In the genomic region with DNA sequence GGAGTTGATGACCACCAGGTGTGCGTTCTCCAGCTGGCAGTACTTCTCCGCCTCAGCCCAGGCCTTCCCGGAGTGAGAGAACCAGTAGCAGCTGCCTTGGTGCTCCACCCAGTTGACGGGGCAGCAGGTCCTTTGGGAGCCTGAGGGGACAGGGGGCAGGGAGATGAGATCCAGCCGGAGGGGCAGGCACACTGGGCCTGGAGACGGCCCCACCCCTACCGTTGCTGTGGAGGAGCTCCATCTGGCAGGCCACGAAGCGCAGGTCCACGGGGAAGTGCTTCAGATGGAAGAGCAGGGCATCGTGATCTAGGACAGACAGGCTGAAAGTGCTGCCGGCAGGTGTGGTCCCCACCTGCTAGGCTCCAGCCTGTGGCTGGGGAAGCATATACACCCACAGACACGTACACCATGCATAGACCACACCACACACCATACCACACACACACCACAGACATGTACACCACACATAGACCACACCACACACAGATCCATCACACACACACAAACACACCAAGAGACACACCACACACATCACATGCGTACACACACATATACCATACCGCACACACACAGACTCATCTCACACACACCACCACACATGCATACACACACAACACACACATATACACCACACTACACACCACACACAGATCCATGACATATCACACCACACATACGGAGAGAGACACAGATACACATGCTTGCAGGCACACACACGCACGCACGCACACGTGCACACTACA, we compare ENCODE assay signal across 20 cellular contexts. TPM values are rescaled to one million over a fixed set of nuclear protein-coding genes. Genes with fewer than 3 reads are reported as not detected.
DNase-seq lines count a peak whose midpoint lies in the region; ATAC-seq, FAIRE-seq and TF ChIP-seq lines count a peak whose summit lies in the region.
"Had no signal": no experiment of that assay in that cellular context is flagged by ENCODE, and none has a peak within 500 bp of the region (broad histone marks: within the 10 kb centered on the region; RNA-seq: fewer than 3 reads in every experiment).

No MANE protein-coding gene starts in this region.

- intact Hi-C loops in HepG2 (cut with micrococcal nuclease; ENCODE audit: unreplicated experiment) = no loop called here

- H3K9ac ChIP-seq in HepG2 (ENCODE audit: insufficient read depth, low read depth, low read length) = no peak overlapping the region

- H3K36me3 ChIP-seq in HepG2 (replicated peaks in 1 of 2; ENCODE audit: control insufficient read depth in 1 of 2, insufficient read depth in 2 of 2, low read length in 2 of 2) = peaks cover 23 to 59% of the 10 kb centered on the region in 2 experiments
- H3K36me3 ChIP-seq: SJSA1 had no signal

- TF ChIP-seq POLR2A in HepG2 (IDR thresholded peaks at IDR 0.05; ENCODE audit: insufficient read depth in 1 of 2, low read depth in 2 of 2, low read length in 2 of 2) = 0 out of 4 replicates have a peak, but pooled peaks have one; percentile 31 to 35

- H4K20me1 ChIP-seq in HepG2 (ENCODE audit: insufficient read depth, low read length) = peaks cover 14% of the 10 kb centered on the region

- H3K79me2 ChIP-seq in HepG2 (ENCODE audit: insufficient read depth, low read length) = peaks cover 33% of the 10 kb centered on the region

- BruUV-seq in HepG2 (replicated peaks; lab: Mats Ljungman, UMichigan) = no TSS peak

- WGBS in HepG2 (ENCODE audit: low lambda C conversion rate) = 99% methylated on average over 17 of the region's 20 CpGs

- no peak overlapping the region for H3K4me2 ChIP-seq in HepG2 (ENCODE audit: low read depth, low read length)

- in situ Hi-C loops in HepG2 (cut with HindIII; ENCODE audit: extremely low pct_ligation_motif_present, low pct_unique_long_range_greater_than_20kb) = no loop called here

- H3K27me3 ChIP-seq in HepG2 (ENCODE audit: control insufficient read depth in 1 of 2, insufficient read depth in 2 of 2, low read length in 2 of 2) = no peaks in the 10 kb centered on the region
- H3K27me3 ChIP-seq: right lobe of liver had no signal

- H3K4me3 ChIP-seq in HepG2 (replicated peaks in 1 of 3; ENCODE audit: insufficient read depth in 1 of 3, low read depth in 2 of 3, low read length in 3 of 3) = no peak overlapping the region
- H3K4me3 ChIP-seq: right lobe of liver, SJSA1 had no signal

- CTCF ChIA-PET in HepG2 (lab: Yijun Ruan, JAX; ENCODE audit: low intra/inter-chr PET ratio, low total read pairs) = no interaction called here

- peaks cover 35% of the 10 kb centered on the region for H3K4me1 ChIP-seq in HepG2 (ENCODE audit: insufficient read depth, low read length)
- H3K4me1 ChIP-seq: SJSA1 had no signal

- DNase-seq in DMS79 (lab: John Stamatoyannopoulos, UW) (peak; percentile 41), NCI-H1417 treated with DMSO at 0.1 percent for 48 hours (lab: John Stamatoyannopoulos, UW) (peak; percentile 17), NCI-H748 (lab: John Stamatoyannopoulos, UW; ENCODE audit: unreplicated experiment) (peak; percentile 96), HepG2 (ENCODE audit: low spot score) (no peak)
- no peak for DNase-seq in effector CD8-positive, alpha-beta T cell (lab: John Stamatoyannopoulos, UW)
- DNase-seq: activated CD4-positive, alpha-beta T cell treated with anti-CD3 and anti-CD28 coated beads for 1 hour; activated effector memory CD4-positive, alpha-beta T cell treated with Interleukin-2 at 50 U/mL for 16 hours; amniotic stem cell; cerebellar nuclear complex; endodermal cell; Kasumi-1; NCI-H1694; nucleus accumbens; stimulated activated CD4-positive, alpha-beta T cell treated with anti-CD3 and anti-CD28 coated beads, Interleukin-1b, Interleukin-23, amount 100 ng/mL, for 48 hours; T-helper 9 cell had no signal

- FAIRE-seq in HepG2 (lab: Jason Lieb, UNC) = peak; percentile 47

- no peak for TF ChIP-seq CTCF in HepG2 (CRISPR knock-in tag; IDR thresholded peaks at IDR 0.05)

- H3K9me3 ChIP-seq in HepG2 (ENCODE audit: low read length) = no peaks in the 10 kb centered on the region
- H3K9me3 ChIP-seq: right lobe of liver, SJSA1 had no signal

- POLR2A ChIA-PET in HepG2 (lab: Yijun Ruan, JAX) = interaction anchor here (2.3 kb wide), 1 partner anchor 8 kb away, joined by 12 read pairs; a partner anchor contains a TSS

- ATAC-seq in HepG2 = no peak; the same call in 2 of the 3 replicates
- ATAC-seq in HG02970 (IDR thresholded peaks at IDR 0.05; ENCODE audit: low FRiP score, unreplicated experiment) = no peak
- ATAC-seq in esophagus mucosa = no peak

- TF ChIP-seq EP300 in HepG2 (IDR thresholded peaks at IDR 0.05; ENCODE audit: low read depth in 2 of 2, low read length in 2 of 2) (no peak), HepG2 (CRISPR knock-in tag; IDR thresholded peaks at IDR 0.05; ENCODE audit: borderline replicate concordance) (no peak)

- no peak for TF ChIP-seq RAD21 in HepG2 (CRISPR knock-in tag; IDR thresholded peaks at IDR 0.05)

- no peak overlapping the region for H2AFZ ChIP-seq in HepG2 (ENCODE audit: low read length)

- H3K27ac ChIP-seq in HepG2 (ENCODE audit: extremely low read length, insufficient read depth, low read length) = no peak overlapping the region
- H3K27ac ChIP-seq: right lobe of liver, SJSA1 had no signal

TF ChIP-seq in HepG2, 621 proteins besides CTCF, POLR2A, EP300 and RAD21 (continues in another document):
- TF ChIP-seq TARDBP (CRISPR knock-in tag; IDR thresholded peaks at IDR 0.05) (peak; percentile 57; the same call in 1 of the 2 replicates), GABPA (IDR thresholded peaks at IDR 0.05; ENCODE audit: low read depth, low read length) (0 out of 2 replicates have a peak, but pooled peaks have one; percentile 10), GABPA (CRISPR knock-in tag; IDR thresholded peaks at IDR 0.05; ENCODE audit: low read depth) (no peak), ZNF564 (CRISPR knock-in tag; IDR thresholded peaks at IDR 0.05) (no peak), ZNF207 (IDR thresholded peaks at IDR 0.05; ENCODE audit: borderline replicate concordance) (peak; percentile 63; the same call in 1 of the 2 replicates), SSRP1 (CRISPR knock-in tag; IDR thresholded peaks at IDR 0.05) (peak; percentile 61; the same call in 1 of the 2 replicates), FOXP1 (IDR thresholded peaks at IDR 0.05) (peak; percentile 49; the same call in 1 of the 2 replicates), FOXP1 (CRISPR knock-in tag; IDR thresholded peaks at IDR 0.05) (no peak), NONO (IDR thresholded peaks at IDR 0.05) (peak; percentile 81; the same call in 1 of the 2 replicates), NONO (CRISPR knock-in tag; conservative IDR thresholded peaks at IDR 0.05) (no peak), NBN (conservative IDR thresholded peaks at IDR 0.05) (0 out of 2 replicates have a peak, but pooled peaks have one; percentile 37)

RNA-seq across cellular contexts. Expression of a gene that starts 7.4 kb away (rescaled TPM):
- 142 and 320 TPM in 2 replicates for total RNA-seq in HepG2 (2016; rRNA removed; fragmentation: Illumina TruSeq; extraction: Trizol)
- total RNA-seq in HepG2 (2016; cell fraction: cytosol; rRNA removed; fragmentation: Illumina TruSeq; extraction: Trizol; ENCODE audit: low read depth) = 153 and 157 TPM in 2 replicates
- 137 and 326 TPM in 2 replicates for total RNA-seq in HepG2 (2016; cell fraction: insoluble cytoplasmic fraction; rRNA removed; fragmentation: Illumina TruSeq; extraction: Trizol)
- 154 and 165 TPM in 2 replicates for total RNA-seq in HepG2 (2016; cell fraction: membrane; rRNA removed; fragmentation: Illumina TruSeq; extraction: Trizol)
- 251 and 289 TPM in 2 replicates for total RNA-seq in HepG2 (2016; cell fraction: nucleus; rRNA removed; fragmentation: Illumina TruSeq; extraction: Trizol)
- 754 and 762 TPM in 2 replicates for polyA plus RNA-seq in HepG2 (2011; rRNA removed)
- 620 and 780 TPM in 2 replicates for polyA plus RNA-seq in HepG2 (2011; cell fraction: cytosol; rRNA removed)
- polyA plus RNA-seq in HepG2 (2011; cell fraction: nucleus; rRNA removed) = 692 and 800 TPM in 2 replicates
- 341 and 394 TPM in 2 replicates for polyA plus RNA-seq in HepG2 (2012)
- polyA plus RNA-seq in HepG2 (2016; cell fraction: cytosol; fragmentation: Illumina TruSeq; extraction: Trizol; ENCODE audit: low read depth) = 194 and 207 TPM in 2 replicates
- 170 and 186 TPM in 2 replicates for polyA plus RNA-seq in HepG2 (2016; cell fraction: insoluble cytoplasmic fraction; fragmentation: Illumina TruSeq; extraction: Trizol; ENCODE audit: low read depth)
- polyA plus RNA-seq in HepG2 (2016; cell fraction: membrane; fragmentation: Illumina TruSeq; extraction: Trizol; ENCODE audit: low read depth) = 175 and 177 TPM in 2 replicates
- polyA plus RNA-seq in HepG2 (2016; cell fraction: nucleus; fragmentation: Illumina TruSeq; extraction: Trizol; ENCODE audit: insufficient read depth, low read depth) = 623 and 667 TPM in 2 replicates
- polyA minus RNA-seq in HepG2 (2011; rRNA and poly(A)+ RNA removed; ENCODE audit: low replicate concordance) = 371 TPM in 1 of 2 replicates, not detected in the other
- polyA minus RNA-seq in HepG2 (2011; cell fraction: cytosol; rRNA and poly(A)+ RNA removed) = 131 TPM in 2 replicates
- polyA minus RNA-seq in HepG2 (2011; cell fraction: nucleus; rRNA and poly(A)+ RNA removed) = 102 and 109 TPM in 2 replicates
- total RNA-seq in esophagus mucosa = 0.24 TPM
- total RNA-seq: B cell, SJSA1 had no signal

RNA-seq across cellular contexts. Expression of a gene that starts 27.1 kb away (rescaled TPM):
- total RNA-seq in HepG2 (2016; rRNA removed; fragmentation: Illumina TruSeq; extraction: Trizol) (not detected in 2 replicates), esophagus mucosa (0.92 TPM)
- total RNA-seq in HepG2 (2016; cell fraction: cytosol; rRNA removed; fragmentation: Illumina TruSeq; extraction: Trizol; ENCODE audit: low read depth) = not detected in 2 replicates
- 0.06 TPM in 1 of 2 replicates, not detected in the other for total RNA-seq in HepG2 (2016; cell fraction: insoluble cytoplasmic fraction; rRNA removed; fragmentation: Illumina TruSeq; extraction: Trizol)
- total RNA-seq in HepG2 (2016; cell fraction: membrane; rRNA removed; fragmentation: Illumina TruSeq; extraction: Trizol) = not detected in 2 replicates
- 0.19 TPM in 1 of 2 replicates, not detected in the other for total RNA-seq in HepG2 (2016; cell fraction: nucleus; rRNA removed; fragmentation: Illumina TruSeq; extraction: Trizol)
- polyA plus RNA-seq in HepG2 (2011; rRNA removed) = 0.33 and 0.65 TPM in 2 replicates
- polyA plus RNA-seq in HepG2 (2011; cell fraction: cytosol; rRNA removed) = 0.08 and 0.14 TPM in 2 replicates
- polyA plus RNA-seq in HepG2 (2011; cell fraction: nucleus; rRNA removed) = 1.3 and 2.4 TPM in 2 replicates
- 0.35 and 0.48 TPM in 2 replicates for polyA plus RNA-seq in HepG2 (2012)
- polyA plus RNA-seq in HepG2 (2016; cell fraction: cytosol; fragmentation: Illumina TruSeq; extraction: Trizol; ENCODE audit: low read depth) = not detected in 2 replicates
- polyA plus RNA-seq in HepG2 (2016; cell fraction: insoluble cytoplasmic fraction; fragmentation: Illumina TruSeq; extraction: Trizol; ENCODE audit: low read depth) = not detected in 2 replicates
- polyA plus RNA-seq in HepG2 (2016; cell fraction: membrane; fragmentation: Illumina TruSeq; extraction: Trizol; ENCODE audit: low read depth) = not detected in 2 replicates
- polyA plus RNA-seq in HepG2 (2016; cell fraction: nucleus; fragmentation: Illumina TruSeq; extraction: Trizol; ENCODE audit: insufficient read depth, low read depth) = 0.68 and 0.90 TPM in 2 replicates
- polyA minus RNA-seq in HepG2 (2011; rRNA and poly(A)+ RNA removed; ENCODE audit: low replicate concordance) = 0.18 TPM in 1 of 2 replicates, not detected in the other
- not detected in 2 replicates for polyA minus RNA-seq in HepG2 (2011; cell fraction: cytosol; rRNA and poly(A)+ RNA removed)
- polyA minus RNA-seq in HepG2 (2011; cell fraction: nucleus; rRNA and poly(A)+ RNA removed) = 0.64 and 1.2 TPM in 2 replicates
- total RNA-seq: B cell, endodermal cell, SJSA1 had no signal

Comparison
In these comparisons a context has a peak if more than half of its experiments do, and no peak if none do; other contexts are left out.
1. DNase-seq: peak in DMS79 (single experiment), NCI-H1417 treated with DMSO at 0.1 percent for 48 hours (single experiment) and NCI-H748 (single experiment); none in HepG2 (single experiment) and effector CD8-positive, alpha-beta T cell (single experiment).
2. RNA of a gene that starts 7.4 kb away (total RNA-seq): 137 to 326 TPM in HepG2; 0.24 TPM in esophagus mucosa (single experiment); every median in the first group is over 100 times any median in the second.